8 cellular contexts compared by ENCODE assay signal in genomic region chr3:48088749-48089466, GRCh38.
DNase-seq lines count a peak whose midpoint lies in the region; ATAC-seq and TF ChIP-seq lines count a peak whose summit lies in the region.

No MANE protein-coding gene starts in this region.

- no peak for TF ChIP-seq CTCF in endothelial cell (IDR thresholded peaks at IDR 0.05; ENCODE audit: unreplicated experiment)
- TF ChIP-seq CTCF in mesothelial cell of epicardium (IDR thresholded peaks at IDR 0.05; ENCODE audit: unreplicated experiment): no peak

- H3K27ac ChIP-seq in HUES48 (ENCODE audit: low read depth, low read length): peak overlapping the region; percentile 100

- H3K27me3 Mint-ChIP-seq in endothelial cell (ENCODE audit: unreplicated experiment) (peaks cover 4% of the 10 kb centered on the region), mesothelial cell of epicardium (ENCODE audit: low read depth) (no peaks in the 10 kb centered on the region)

- H3K4me1 ChIP-seq in HUES48 (ENCODE audit: control insufficient read depth, insufficient read depth, low read length) (peaks cover 14% of the 10 kb centered on the region), NT2/D1 (ENCODE audit: insufficient read depth, insufficient read length) (peaks cover 7% of the 10 kb centered on the region)

- H3K9ac ChIP-seq in HUES48 (ENCODE audit: low read depth, low read length) (peak overlapping the region; percentile 97), NT2/D1 (ENCODE audit: insufficient read length, low read depth) (peak overlapping the region; percentile 92)

- H3K36me3 Mint-ChIP-seq in endothelial cell (ENCODE audit: low read depth, unreplicated experiment) (no peaks in the 10 kb centered on the region), mesothelial cell of epicardium (peaks cover 6% of the 10 kb centered on the region)

- H3K9me3 Mint-ChIP-seq in endothelial cell (ENCODE audit: unreplicated experiment) (no peaks in the 10 kb centered on the region), mesothelial cell of epicardium (no peaks in the 10 kb centered on the region)

- H3K27me3 ChIP-seq in HUES48 (ENCODE audit: control insufficient read depth, insufficient read depth, low read length) (no peaks in the 10 kb centered on the region), NT2/D1 (ENCODE audit: insufficient read depth, insufficient read length) (no peaks in the 10 kb centered on the region)

- peak overlapping the region; percentile 79 for H3K4me3 ChIP-seq in HUES48 (ENCODE audit: low read depth, low read length)
- peak overlapping the region; percentile 79 for H3K4me3 ChIP-seq in NT2/D1 (ENCODE audit: insufficient read length, low read depth)

- DNase-seq in Caki2 (ENCODE audit: low read depth) (peak; percentile 98), NT2/D1 (ENCODE audit: low read depth, low spot score) (peak; percentile 98), endothelial cell (ENCODE audit: low spot score) (peak; percentile 97), mesothelial cell of epicardium (ENCODE audit: low spot score in 2 of 2, unreplicated experiment in 2 of 2) (peak; percentile 95 to 96)
- peak; percentile 94 for DNase-seq in activated CD8-positive, alpha-beta memory T cell treated with anti-CD3 and anti-CD28 coated beads, Interleukin-2, amount 50 U/mL, for 4 hours
- DNase-seq in stimulated activated CD8-positive, alpha-beta memory T cell treated with anti-CD3 and anti-CD28 coated beads, Interleukin-15, amount 100 ng/mL, for 4 hours (ENCODE audit: low read depth in 2 of 2): peak; percentile 89 to 91

- ATAC-seq in GM21390 (IDR thresholded peaks at IDR 0.05; ENCODE audit: unreplicated experiment): peak; percentile 89

- H3K9me3 ChIP-seq in HUES48 (ENCODE audit: control insufficient read depth, insufficient read depth, low read length) (no peaks in the 10 kb centered on the region), NT2/D1 (ENCODE audit: insufficient read depth, low read length) (no peaks in the 10 kb centered on the region)

- H3K4me1 Mint-ChIP-seq in endothelial cell (ENCODE audit: unreplicated experiment) (peaks cover 34% of the 10 kb centered on the region), mesothelial cell of epicardium (peaks cover 30% of the 10 kb centered on the region)

- H3K36me3 ChIP-seq in HUES48 (ENCODE audit: control insufficient read depth, insufficient read depth, low read length) (0 out of 2 replicates have a peak, but pooled peaks cover 3% of the 10 kb centered on the region), NT2/D1 (ENCODE audit: insufficient read depth, insufficient read length, low read length) (peaks cover 28% of the 10 kb centered on the region)

- H3K4me3 Mint-ChIP-seq in endothelial cell (ENCODE audit: unreplicated experiment) (peak overlapping the region; percentile 93), mesothelial cell of epicardium (peak overlapping the region; percentile 98)

- H3K27ac Mint-ChIP-seq in endothelial cell (ENCODE audit: unreplicated experiment) (peak overlapping the region; percentile 91), mesothelial cell of epicardium (peak overlapping the region; percentile 99)

- in situ Hi-C loops in Caki2 (cut with HindIII; ENCODE audit: low pct_unique_long_range_greater_than_20kb, low sequenced_read_pairs): no loop called here

Comparison
In these comparisons a context has a peak if more than half of its experiments do, and no peak if none do; other contexts are left out.
1. Peak in every context shown above with its lines: DNase-seq, ATAC-seq, H3K4me3 ChIP-seq and H3K27ac ChIP-seq.